ENCODE assay signal across 8 cellular contexts in genomic region chr10:80158598-80159127, GRCh38. TPM values are rescaled to one million over a fixed set of nuclear protein-coding genes. Genes with fewer than 3 reads are reported as not detected.
DNase-seq lines count a peak whose midpoint lies in the region; ATAC-seq and TF ChIP-seq lines count a peak whose summit lies in the region.

No MANE protein-coding gene starts in this region.

- no peaks in the 10 kb centered on the region for H3K79me2 ChIP-seq in SK-N-SH (ENCODE audit: insufficient read depth)

- H3K36me3 Mint-ChIP-seq in activated CD8-positive, alpha-beta memory T cell treated with anti-CD3 and anti-CD28 coated beads, Interleukin-2, amount 10 ng/mL, durations not matched to agents 7 days and 5 days: peaks cover 72% of the 10 kb centered on the region
- peaks cover 53% of the 10 kb centered on the region for H3K36me3 Mint-ChIP-seq in endodermal cell (ENCODE audit: low read depth)

- peak; percentile 20 for ATAC-seq in activated CD8-positive, alpha-beta memory T cell treated with anti-CD3 and anti-CD28 coated beads, Interleukin-2, amount 10 ng/mL, durations not matched to agents 7 days and 5 days
- ATAC-seq in HG03457 (IDR thresholded peaks at IDR 0.05; ENCODE audit: unreplicated experiment): no peak

- H3K27ac ChIP-seq in SK-N-SH (ENCODE audit: low read depth in 2 of 2, low read length in 1 of 2) (peak overlapping the region; percentile 85 to 88), esophagus squamous epithelium (peak overlapping the region; percentile 59 to 88 (median 74)), neutrophil (peak overlapping the region; percentile 26), endodermal cell (ENCODE audit: low read depth, low read length) (no peak overlapping the region)

- H3K27me3 Mint-ChIP-seq in activated CD8-positive, alpha-beta memory T cell treated with anti-CD3 and anti-CD28 coated beads, Interleukin-2, amount 10 ng/mL, durations not matched to agents 7 days and 5 days: no peaks in the 10 kb centered on the region
- no peaks in the 10 kb centered on the region for H3K27me3 Mint-ChIP-seq in endodermal cell (ENCODE audit: insufficient read depth)

- H3K4me1 ChIP-seq in SK-N-SH (ENCODE audit: control insufficient read depth in 1 of 2, insufficient read depth in 2 of 2, low read depth in 1 of 2, low read length in 1 of 2) (peaks cover 23 to 43% of the 10 kb centered on the region in 2 experiments; a peak in 3 of 4 replicates), esophagus squamous epithelium (peaks cover 22 to 82% (median 64%) of the 10 kb centered on the region in 3 donors), neutrophil (ENCODE audit: control insufficient read depth in 1 of 2, insufficient read depth in 1 of 2, low read depth in 1 of 2, low read length in 1 of 2) (no peaks in the 10 kb centered on the region), endodermal cell (ENCODE audit: control insufficient read depth, insufficient read depth, low read length) (no peaks in the 10 kb centered on the region)

- no peaks in the 10 kb centered on the region; the same call in 1 of the 2 replicates for H4K20me1 ChIP-seq in SK-N-SH (ENCODE audit: insufficient read depth)

- H3K9ac ChIP-seq in SK-N-SH (0 out of 2 replicates have a peak overlapping the region, but pooled peaks have one; percentile 31), endodermal cell (ENCODE audit: extremely low read depth, low read length, poor library complexity, severe bottlenecking) (no peak overlapping the region)

- TF ChIP-seq POLR2A in esophagus squamous epithelium (IDR thresholded peaks at IDR 0.05): peak in 1 of 4 donors; percentile 21

- CTCF ChIA-PET in activated CD8-positive, alpha-beta memory T cell treated with anti-CD3 and anti-CD28 coated beads, Interleukin-2, amount 10 ng/mL, durations not matched to agents 7 days and 5 days (lab: Charles Lee): interaction anchor here (1.3 kb wide), 1 partner anchor 15 kb away, joined by 3 read pairs; no protein-coding TSS in a partner anchor
- CTCF ChIA-PET in SK-N-SH (lab: Yijun Ruan, JAX): interaction anchor here (0.7 to 3.4 kb wide), 5 partner anchors 15 to 64 kb away, joined by 3 to 28 read pairs (median 3); no protein-coding TSS in a partner anchor

- H3K4me3 Mint-ChIP-seq in activated CD8-positive, alpha-beta memory T cell treated with anti-CD3 and anti-CD28 coated beads, Interleukin-2, amount 10 ng/mL, durations not matched to agents 7 days and 5 days: no peak overlapping the region
- no peak overlapping the region for H3K4me3 Mint-ChIP-seq in endodermal cell

- H3K27me3 ChIP-seq in SK-N-SH (ENCODE audit: insufficient read depth) (no peaks in the 10 kb centered on the region), esophagus squamous epithelium (no peaks in the 10 kb centered on the region), neutrophil (no peaks in the 10 kb centered on the region), endodermal cell (ENCODE audit: control insufficient read depth, insufficient read depth, low read length, poor library complexity, severe bottlenecking) (no peaks in the 10 kb centered on the region)

- H3F3A ChIP-seq in SK-N-SH (replicated peaks; ENCODE audit: insufficient read depth): peaks cover 33% of the 10 kb centered on the region

- no peak for TF ChIP-seq CTCF in SK-N-SH (IDR thresholded peaks at IDR 0.05)
- TF ChIP-seq CTCF in esophagus squamous epithelium (IDR thresholded peaks at IDR 0.05): no peak
- TF ChIP-seq CTCF in neutrophil (IDR thresholded peaks at IDR 0.05): no peak
- no peak for TF ChIP-seq CTCF in endodermal cell (conservative IDR thresholded peaks at IDR 0.05)
- TF ChIP-seq CTCF in GM10266 (IDR thresholded peaks at IDR 0.05; ENCODE audit: control insufficient read depth, insufficient read depth, low read depth, missing control alignments): no peak

- 29% methylated on average over 13 of the region's 14 CpGs for WGBS in SK-N-SH (ENCODE audit: low lambda C conversion rate)
- WGBS in esophagus squamous epithelium, 2 donors: 18 to 26% methylated on average over 6 to 10 of the region's 14 CpGs
- WGBS in endodermal cell (ENCODE audit: insufficient coverage in 1 of 2, insufficient read length in 1 of 2), 2 experiments: 92 to 93% methylated on average over 9 to 14 of the region's 14 CpGs

- H3K4me3 ChIP-seq in SK-N-SH (ENCODE audit: low read depth in 2 of 2, low read length in 1 of 2) (no peak overlapping the region), esophagus squamous epithelium (no peak overlapping the region), neutrophil (ENCODE audit: low read depth in 1 of 2, low read length in 1 of 2) (no peak overlapping the region), endodermal cell (ENCODE audit: low read length) (no peak overlapping the region)

- no peaks in the 10 kb centered on the region for H3K9me2 ChIP-seq in SK-N-SH

- peak overlapping the region; percentile 37 for H3K27ac Mint-ChIP-seq in activated CD8-positive, alpha-beta memory T cell treated with anti-CD3 and anti-CD28 coated beads, Interleukin-2, amount 10 ng/mL, durations not matched to agents 7 days and 5 days
- no peak overlapping the region for H3K27ac Mint-ChIP-seq in endodermal cell

- DNase-seq in activated CD8-positive, alpha-beta memory T cell treated with anti-CD3 and anti-CD28 coated beads, Interleukin-2, amount 10 ng/mL, durations not matched to agents 7 days and 5 days: no peak
- no peak for DNase-seq in activated CD8-positive, alpha-beta memory T cell treated with anti-CD3 and anti-CD28 coated beads for 24 hours
- DNase-seq in SK-N-SH: peak; percentile 62
- DNase-seq in esophagus squamous epithelium (lab: John Stamatoyannopoulos, UW): peak; percentile 33
- no peak for DNase-seq in endodermal cell
- DNase-seq in GM10266 (ENCODE audit: extremely low spot score): no peak

- H3K4me1 Mint-ChIP-seq in activated CD8-positive, alpha-beta memory T cell treated with anti-CD3 and anti-CD28 coated beads, Interleukin-2, amount 10 ng/mL, durations not matched to agents 7 days and 5 days: peaks cover 24% of the 10 kb centered on the region
- H3K4me1 Mint-ChIP-seq in endodermal cell: peaks cover 4% of the 10 kb centered on the region

- H2AFZ ChIP-seq in SK-N-SH (ENCODE audit: low read depth): no peak overlapping the region

- intact Hi-C loops in esophagus squamous epithelium (cut with DNase I): no loop called here

- no peak for TF ChIP-seq RAD21 in SK-N-SH (IDR thresholded peaks at IDR 0.05; ENCODE audit: low read length)

- POLR2A ChIA-PET in SK-N-SH (lab: Yijun Ruan, JAX): interaction anchor here (0.5 kb wide), 1 partner anchor 55 kb away, joined by 3 read pairs; no protein-coding TSS in a partner anchor

- H3K9me3 ChIP-seq in SK-N-SH (no peaks in the 10 kb centered on the region), esophagus squamous epithelium (no peaks in the 10 kb centered on the region), neutrophil (peaks cover 5% of the 10 kb centered on the region), endodermal cell (ENCODE audit: control insufficient read depth, low read length) (no peaks in the 10 kb centered on the region)

- H3K9me3 Mint-ChIP-seq in activated CD8-positive, alpha-beta memory T cell treated with anti-CD3 and anti-CD28 coated beads, Interleukin-2, amount 10 ng/mL, durations not matched to agents 7 days and 5 days (ENCODE audit: low read depth): no peaks in the 10 kb centered on the region
- H3K9me3 Mint-ChIP-seq in endodermal cell: no peaks in the 10 kb centered on the region

- peak overlapping the region; percentile 76 for H3K4me2 ChIP-seq in SK-N-SH

- H3K36me3 ChIP-seq in SK-N-SH (replicated peaks in 1 of 2; ENCODE audit: control insufficient read depth in 1 of 2, insufficient read depth in 2 of 2, low read length in 1 of 2): peaks cover 12 to 25% of the 10 kb centered on the region in 2 experiments
- H3K36me3 ChIP-seq in esophagus squamous epithelium: peaks cover 31 to 100% (median 49%) of the 10 kb centered on the region in 3 donors
- peaks cover 100% of the 10 kb centered on the region for H3K36me3 ChIP-seq in neutrophil
- peaks cover 88% of the 10 kb centered on the region for H3K36me3 ChIP-seq in endodermal cell (ENCODE audit: control insufficient read depth, insufficient read depth, low read length)

- TF ChIP-seq EP300 in SK-N-SH (IDR thresholded peaks at IDR 0.05; ENCODE audit: borderline replicate concordance in 1 of 2, low read depth in 1 of 2, low read length in 1 of 2): peak in 1 of 2 experiments; percentile 90

TF ChIP-seq in SK-N-SH, 30 proteins besides CTCF, POLR2A, EP300 and RAD21 (continues in another document):
- TF ChIP-seq MAX (IDR thresholded peaks at IDR 0.05; ENCODE audit: low read depth) (peak; percentile 100), USF1 (IDR thresholded peaks at IDR 0.05; ENCODE audit: borderline replicate concordance, low read depth) (peak; percentile 67), FOSL2 (IDR thresholded peaks at IDR 0.05; ENCODE audit: borderline replicate concordance, low read depth) (peak; percentile 97), MEF2A (IDR thresholded peaks at IDR 0.05; ENCODE audit: borderline replicate concordance, low read depth) (peak; percentile 99)

RNA-seq across cellular contexts. Expression of gene PLAC9, which starts 26.1 kb away (rescaled TPM):
- not detected for total RNA-seq in activated CD8-positive, alpha-beta memory T cell treated with anti-CD3 and anti-CD28 coated beads, Interleukin-2, amount 10 ng/mL, durations not matched to agents 7 days and 5 days
- polyA plus RNA-seq in SK-N-SH (2012; rRNA removed): 0.21 TPM in 1 of 2 replicates, not detected in the other
- polyA plus RNA-seq in SK-N-SH (2012; cell fraction: cytosol; rRNA removed): 0.10 and 0.29 TPM in 2 replicates
- polyA plus RNA-seq in SK-N-SH (2012; cell fraction: nucleus; rRNA removed): 0.14 and 0.62 TPM in 2 replicates
- total RNA-seq in esophagus squamous epithelium (10 to 100 TPM in 1 of 4 donors, 1 to 10 TPM in 3; 2.7 to 22.1 (median 3.0) TPM), endodermal cell (10 to 100 TPM in 1 of 2 donors, 1 to 10 TPM in 1; 8.4 to 14.9 TPM)
- polyA plus RNA-seq in endodermal cell (2013, experiment 1 of 2): 4.3 TPM
- polyA plus RNA-seq in endodermal cell (2013, experiment 2 of 2): 6.5 TPM

RNA-seq across cellular contexts. Expression of gene ANXA11, which starts 46.7 kb away (rescaled TPM):
- 100 to 1,000 TPM; 251 to 288 TPM for total RNA-seq in activated CD8-positive, alpha-beta memory T cell treated with anti-CD3 and anti-CD28 coated beads, Interleukin-2, amount 10 ng/mL, durations not matched to agents 7 days and 5 days
- 50.9 and 53.6 TPM in 2 replicates for polyA plus RNA-seq in SK-N-SH (2012; rRNA removed)
- 42.2 and 48.2 TPM in 2 replicates for polyA plus RNA-seq in SK-N-SH (2012; cell fraction: cytosol; rRNA removed)
- 59.9 and 66.6 TPM in 2 replicates for polyA plus RNA-seq in SK-N-SH (2012; cell fraction: nucleus; rRNA removed)
- total RNA-seq in esophagus squamous epithelium: 100 to 1,000 TPM; 131 to 243 (median 163) TPM
- total RNA-seq in endodermal cell: 100 to 1,000 TPM; 104 to 134 TPM
- 39.4 TPM for polyA plus RNA-seq in endodermal cell (2013, experiment 1 of 2)
- polyA plus RNA-seq in endodermal cell (2013, experiment 2 of 2): 35.8 TPM

Comparison
In these comparisons a context has a peak if more than half of its experiments do, and no peak if none do; other contexts are left out.
1. DNase-seq: peak in SK-N-SH (single experiment) and esophagus squamous epithelium (single experiment); none in activated CD8-positive, alpha-beta memory T cell treated with anti-CD3 and anti-CD28 coated beads, Interleukin-2, amount 10 ng/mL, durations not matched to agents 7 days and 5 days (single experiment), activated CD8-positive, alpha-beta memory T cell treated with anti-CD3 and anti-CD28 coated beads for 24 hours (single experiment), endodermal cell (single experiment) and GM10266 (single experiment).